In the genomic region with DNA sequence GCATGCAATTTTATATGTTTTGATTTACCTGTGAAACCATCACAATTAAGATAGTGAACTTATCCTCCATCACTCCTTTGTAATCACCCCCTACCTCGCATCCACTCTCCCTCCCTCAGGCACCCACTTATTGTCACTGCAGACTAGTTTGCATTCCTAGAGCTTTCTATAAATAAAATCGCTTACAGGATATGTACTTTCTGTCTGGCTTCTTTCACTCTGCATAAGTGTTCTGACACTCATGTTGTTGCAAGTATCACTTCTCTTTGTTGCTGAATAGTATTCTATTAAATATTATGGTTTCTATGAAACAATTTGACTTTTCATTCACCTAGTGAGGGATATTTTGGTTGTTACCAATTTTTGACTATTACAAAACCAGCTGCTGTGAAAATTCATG, we compare ENCODE assay signal across 20 cellular contexts.
DNase-seq lines count a peak whose midpoint lies in the region; ATAC-seq and TF ChIP-seq lines count a peak whose summit lies in the region.
"Had no signal": no experiment of that assay in that cellular context is flagged by ENCODE, and none has a peak within 500 bp of the region (broad histone marks: within the 10 kb centered on the region; RNA-seq: fewer than 3 reads in every experiment).

No MANE protein-coding gene starts in this region.

- H3K27ac Mint-ChIP-seq in memory B cell, result peak overlapping the region; percentile 3
- no peak overlapping the region for H3K27ac Mint-ChIP-seq in activated CD4-positive, alpha-beta memory T cell treated with anti-CD3 and anti-CD28 coated beads for 36 hours
- H3K27ac Mint-ChIP-seq in T-helper 2 cell treated with Interferon-gamma antibody and Interleukin-4, amounts not matched to agents 5 μg/mL and 100 μg/mL, for 36 hours, result no peak overlapping the region
- H3K27ac Mint-ChIP-seq: natural killer cell treated with Interleukin-12 subunit alpha and Interleukin-12 subunit beta and Interleukin-15 and Interleukin-18, amount 100 ng/mL, for 72 hours; progenitor cell of endocrine pancreas; WTC11 had no signal

- DNase-seq in Right ventricle myocardium inferior (ENCODE audit: missing footprints) (no peak), right atrium auricular region (ENCODE audit: low spot score) (no peak), memory B cell (ENCODE audit: low spot score in 2 of 2) (no peak), SJCRH30 (no peak)
- DNase-seq in activated CD4-positive, alpha-beta memory T cell treated with anti-CD3 and anti-CD28 coated beads for 36 hours, result no peak
- no peak for DNase-seq in T-helper 2 cell treated with Interferon-gamma antibody and Interleukin-4, amounts not matched to agents 5 μg/mL and 100 μg/mL, for 36 hours (ENCODE audit: low spot score)
- DNase-seq: activated gamma-delta T cell treated with Interleukin-2 at 50 U/mL for 16 hours, colonic mucosa, mammary epithelial cell, NCI-H1694, NCI-H524 treated with DMSO at 0.1 percent for 48 hours, substantia nigra had no signal

- peaks cover 0 to 5% of the 10 kb centered on the region in 2 donors for H3K9me3 ChIP-seq in right atrium auricular region
- H3K9me3 ChIP-seq in SJCRH30 (replicated peaks), result no peaks in the 10 kb centered on the region
- H3K9me3 ChIP-seq: colonic mucosa had no signal

- H3K36me3 ChIP-seq in right atrium auricular region (no peaks in the 10 kb centered on the region), SJCRH30 (no peaks in the 10 kb centered on the region)
- H3K36me3 ChIP-seq: colonic mucosa had no signal

- peaks cover 53% of the 10 kb centered on the region for H3K36me3 Mint-ChIP-seq in memory B cell
- H3K36me3 Mint-ChIP-seq in activated CD4-positive, alpha-beta memory T cell treated with anti-CD3 and anti-CD28 coated beads for 36 hours, result peaks cover 57% of the 10 kb centered on the region
- H3K36me3 Mint-ChIP-seq in T-helper 2 cell treated with Interferon-gamma antibody and Interleukin-4, amounts not matched to agents 5 μg/mL and 100 μg/mL, for 36 hours (ENCODE audit: low read depth), result peaks cover 17% of the 10 kb centered on the region

- intact Hi-C loops in Right ventricle myocardium inferior (cut with DNase I), result no loop called here
- intact Hi-C loops in activated CD4-positive, alpha-beta memory T cell treated with anti-CD3 and anti-CD28 coated beads for 36 hours (cut with micrococcal nuclease), result no loop called here

- H3K27me3 ChIP-seq in right atrium auricular region (no peaks in the 10 kb centered on the region), SJCRH30 (no peaks in the 10 kb centered on the region)
- H3K27me3 ChIP-seq: colonic mucosa, gastroesophageal sphincter had no signal

- no peak overlapping the region for H3K4me3 ChIP-seq in right atrium auricular region
- no peak overlapping the region for H3K4me3 ChIP-seq in SJCRH30
- H3K4me3 ChIP-seq: colonic mucosa, gastroesophageal sphincter had no signal

- POLR2A ChIA-PET in activated CD4-positive, alpha-beta memory T cell treated with anti-CD3 and anti-CD28 coated beads for 36 hours (lab: Charles Lee), result no interaction called here

- H3K27ac ChIP-seq in right atrium auricular region (no peak overlapping the region), SJCRH30 (no peak overlapping the region)
- H3K27ac ChIP-seq: colonic mucosa, gastroesophageal sphincter had no signal

- no peak overlapping the region for H3K4me3 Mint-ChIP-seq in memory B cell
- H3K4me3 Mint-ChIP-seq in activated CD4-positive, alpha-beta memory T cell treated with anti-CD3 and anti-CD28 coated beads for 36 hours, result no peak overlapping the region
- no peak overlapping the region for H3K4me3 Mint-ChIP-seq in T-helper 2 cell treated with Interferon-gamma antibody and Interleukin-4, amounts not matched to agents 5 μg/mL and 100 μg/mL, for 36 hours
- H3K4me3 Mint-ChIP-seq: CD14-positive monocyte; natural killer cell treated with Interleukin-12 subunit alpha and Interleukin-12 subunit beta and Interleukin-15 and Interleukin-18, amount 100 ng/mL, for 72 hours; WTC11 had no signal

- H3K4me1 Mint-ChIP-seq in memory B cell, result peaks cover 14% of the 10 kb centered on the region
- peaks cover 2% of the 10 kb centered on the region for H3K4me1 Mint-ChIP-seq in activated CD4-positive, alpha-beta memory T cell treated with anti-CD3 and anti-CD28 coated beads for 36 hours (ENCODE audit: low read depth)
- H3K4me1 Mint-ChIP-seq in T-helper 2 cell treated with Interferon-gamma antibody and Interleukin-4, amounts not matched to agents 5 μg/mL and 100 μg/mL, for 36 hours (ENCODE audit: low read depth), result no peaks in the 10 kb centered on the region
- H3K4me1 Mint-ChIP-seq: CD14-positive monocyte had no signal

- H3K4me1 ChIP-seq in right atrium auricular region, result no peaks in the 10 kb centered on the region
- no peaks in the 10 kb centered on the region for H3K4me1 ChIP-seq in SJCRH30
- H3K4me1 ChIP-seq: colonic mucosa, gastroesophageal sphincter had no signal

- peak; percentile 54 for ATAC-seq in Right ventricle myocardium inferior
- ATAC-seq in GM21447 (IDR thresholded peaks at IDR 0.05; ENCODE audit: unreplicated experiment), result peak; percentile 85
- ATAC-seq in HG03064 (IDR thresholded peaks at IDR 0.05; ENCODE audit: low read depth, unreplicated experiment), result peak; percentile 75
- ATAC-seq in memory B cell (ENCODE audit: low read depth), result no peak
- ATAC-seq: gastroesophageal sphincter; natural killer cell treated with Interleukin-12 subunit alpha and Interleukin-12 subunit beta and Interleukin-15 and Interleukin-18, amount 100 ng/mL, for 72 hours; Panc1; WTC11 had no signal

- H3K27me3 Mint-ChIP-seq in memory B cell, result no peaks in the 10 kb centered on the region
- H3K27me3 Mint-ChIP-seq in activated CD4-positive, alpha-beta memory T cell treated with anti-CD3 and anti-CD28 coated beads for 36 hours, result no peaks in the 10 kb centered on the region
- H3K27me3 Mint-ChIP-seq in T-helper 2 cell treated with Interferon-gamma antibody and Interleukin-4, amounts not matched to agents 5 μg/mL and 100 μg/mL, for 36 hours (ENCODE audit: low read depth), result no peaks in the 10 kb centered on the region
- H3K27me3 Mint-ChIP-seq: natural killer cell treated with Interleukin-12 subunit alpha and Interleukin-12 subunit beta and Interleukin-15 and Interleukin-18, amount 100 ng/mL, for 72 hours; progenitor cell of endocrine pancreas had no signal

- H3K9me3 Mint-ChIP-seq in memory B cell, result peaks cover 8% of the 10 kb centered on the region
- peaks cover 53% of the 10 kb centered on the region for H3K9me3 Mint-ChIP-seq in activated CD4-positive, alpha-beta memory T cell treated with anti-CD3 and anti-CD28 coated beads for 36 hours
- H3K9me3 Mint-ChIP-seq in T-helper 2 cell treated with Interferon-gamma antibody and Interleukin-4, amounts not matched to agents 5 μg/mL and 100 μg/mL, for 36 hours, result peaks cover 40% of the 10 kb centered on the region

- CTCF ChIA-PET in activated CD4-positive, alpha-beta memory T cell treated with anti-CD3 and anti-CD28 coated beads for 36 hours (lab: Charles Lee), result no interaction called here

- TF ChIP-seq CTCF in right atrium auricular region (IDR thresholded peaks at IDR 0.05), result no peak
